21 cellular contexts compared by ENCODE assay signal in the genomic region with DNA sequence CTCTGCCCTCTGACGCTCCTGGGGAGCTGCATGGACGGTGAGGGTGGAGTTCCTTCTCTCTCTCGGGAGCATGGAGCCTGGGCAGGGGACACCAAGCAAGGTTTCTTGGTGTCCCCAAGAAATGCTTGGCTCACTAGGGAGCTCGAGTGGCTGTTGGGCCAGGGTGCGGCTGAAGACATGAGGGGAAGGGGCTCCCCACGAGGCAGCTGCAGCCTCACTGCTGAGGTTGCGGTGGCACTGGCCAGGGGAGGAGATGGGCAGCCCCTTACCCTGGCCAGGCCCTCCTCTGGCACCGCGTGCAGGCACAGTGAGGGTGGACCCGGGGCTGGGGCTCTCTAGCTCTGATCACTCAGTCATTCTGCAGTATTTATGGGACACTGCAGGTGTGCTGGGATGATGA. TPM values are rescaled to one million over a fixed set of nuclear protein-coding genes. Genes with fewer than 3 reads are reported as not detected.
DNase-seq lines count a peak whose midpoint lies in the region; ATAC-seq and TF ChIP-seq lines count a peak whose summit lies in the region.
"Had no signal": no experiment of that assay in that cellular context is flagged by ENCODE, and none has a peak within 500 bp of the region (broad histone marks: within the 10 kb centered on the region; RNA-seq: fewer than 3 reads in every experiment).

No MANE protein-coding gene starts in this region.

- DNase-seq in activated CD8-positive, alpha-beta memory T cell treated with anti-CD3 and anti-CD28 coated beads, Interleukin-2, amount 50 U/mL, for 4 hours = peak; percentile 12
- DNase-seq in activated CD8-positive, alpha-beta memory T cell treated with anti-CD3 and anti-CD28 coated beads, Interleukin-2, amount 50 U/mL, for 48 hours = no peak
- DNase-seq in colonic mucosa = peak; percentile 13
- DNase-seq in mesenteric fat pad (ENCODE audit: low spot score) = peak; percentile 78
- DNase-seq in stomach = peak; percentile 9
- DNase-seq in stimulated activated CD4-positive, alpha-beta T cell treated with anti-CD3 and anti-CD28 coated beads, Interleukin-1b, Interleukin-23, amount 100 ng/mL, for 48 hours = no peak
- DNase-seq in ascending aorta (ENCODE audit: low spot score in 2 of 2) = no peak
- DNase-seq: activated CD4-positive, alpha-beta T cell treated with anti-CD3 and anti-CD28 coated beads, Interleukin-2, amount 10 ng/mL, durations not matched to agents 7 days and 5 days; foreskin fibroblast; NCI-H1092 treated with DMSO at 0.1 percent for 48 hours; NCI-H2081 treated with DMSO at 0.1 percent for 48 hours; NK-92 treated with Interleukin-12 subunit alpha and Interleukin-12 subunit beta, amount 100 ng/mL, for 24 hours; occipital lobe; RPMI8226; stimulated activated naive CD8-positive, alpha-beta T cell treated with anti-CD3 and anti-CD28 coated beads, Interleukin-15, amount 100 ng/mL, for 72 hours had no signal

- H3K36me3 ChIP-seq in colonic mucosa = no peaks in the 10 kb centered on the region
- H3K36me3 ChIP-seq in stomach = no peaks in the 10 kb centered on the region
- H3K36me3 ChIP-seq in ascending aorta = peaks cover 6 to 8% of the 10 kb centered on the region in 2 donors
- H3K36me3 ChIP-seq: BLaER1 treated with 17β-estradiol and CSF1 and Interleukin-3, amounts not matched to agents 10 nM and 100 nM; breast epithelium; vagina had no signal

- H3K27ac ChIP-seq in colonic mucosa (no peak overlapping the region), stomach (no peak overlapping the region), ascending aorta (no peak overlapping the region)
- H3K27ac ChIP-seq: A549; BLaER1 treated with 17β-estradiol and CSF1 and Interleukin-3, amounts not matched to agents 10 nM and 100 nM; breast epithelium; KMS-11; vagina had no signal

- no peak for TF ChIP-seq EP300 in stomach (IDR thresholded peaks at IDR 0.05)

- H3K27me3 ChIP-seq in colonic mucosa (no peaks in the 10 kb centered on the region), stomach (no peaks in the 10 kb centered on the region), ascending aorta (no peaks in the 10 kb centered on the region)
- H3K27me3 ChIP-seq: BLaER1 treated with 17β-estradiol and CSF1 and Interleukin-3, amounts not matched to agents 10 nM and 100 nM; breast epithelium; vagina had no signal

- intact Hi-C loops in colonic mucosa (cut with DNase I) (no loop called here), stomach (cut with DNase I; ENCODE audit: low total_unique reads) (loop anchor here (10.0 kb wide), 1 partner anchor 267 kb away; a partner anchor contains a TSS), ascending aorta (cut with DNase I) (no loop called here)

- ATAC-seq in GM19023 (IDR thresholded peaks at IDR 0.05; ENCODE audit: unreplicated experiment) = no peak
- ATAC-seq: A549; stimulated activated naive CD8-positive, alpha-beta T cell treated with anti-CD3 and anti-CD28 coated beads, Interleukin-15, amount 100 ng/mL, for 72 hours had no signal

- TF ChIP-seq POLR2A in stomach (IDR thresholded peaks at IDR 0.05) = no peak

- no peaks in the 10 kb centered on the region for H3K4me1 ChIP-seq in colonic mucosa
- H3K4me1 ChIP-seq in stomach = peaks cover 6 to 20% (median 16%) of the 10 kb centered on the region in 4 donors
- H3K4me1 ChIP-seq in ascending aorta = no peaks in the 10 kb centered on the region
- H3K4me1 ChIP-seq: A549, vagina had no signal

- WGBS in stomach, 5 donors = 83 to 95% (median 91%) methylated on average over 9 to 10 of the region's 10 CpGs

- H3K4me3 ChIP-seq in colonic mucosa (no peak overlapping the region), stomach (no peak overlapping the region), ascending aorta (no peak overlapping the region)
- H3K4me3 ChIP-seq: A549; BLaER1 treated with 17β-estradiol and CSF1 and Interleukin-3, amounts not matched to agents 10 nM and 100 nM; breast epithelium; vagina had no signal

- TF ChIP-seq CTCF in colonic mucosa (IDR thresholded peaks at IDR 0.05) (no peak), stomach (IDR thresholded peaks at IDR 0.05) (no peak), ascending aorta (IDR thresholded peaks at IDR 0.05) (no peak)

- H3K9me3 ChIP-seq in colonic mucosa = no peaks in the 10 kb centered on the region
- no peaks in the 10 kb centered on the region for H3K9me3 ChIP-seq in stomach
- no peaks in the 10 kb centered on the region for H3K9me3 ChIP-seq in ascending aorta
- H3K9me3 ChIP-seq: A549; BLaER1 treated with 17β-estradiol and CSF1 and Interleukin-3, amounts not matched to agents 10 nM and 100 nM; breast epithelium; vagina had no signal

- no peak overlapping the region for H3K9ac ChIP-seq in colonic mucosa (ENCODE audit: low read depth in 2 of 2, low read length in 2 of 2)
- H3K9ac ChIP-seq: BLaER1 treated with 17β-estradiol and CSF1 and Interleukin-3, amounts not matched to agents 10 nM and 100 nM; KMS-11 had no signal

RNA-seq across cellular contexts. Expression of a gene that starts 43.5 kb away (rescaled TPM):
- total RNA-seq in colonic mucosa = 10 to 100 TPM; 27.6 to 33.1 TPM
- total RNA-seq in mesenteric fat pad = 35.7 TPM
- total RNA-seq in stomach = 10 to 100 TPM; 27.7 to 81.7 (median 43.6) TPM
- polyA plus RNA-seq in stomach = 10 to 100 TPM; 15.4 to 23.5 (median 18.0) TPM
- total RNA-seq in ascending aorta = 111 TPM

RNA-seq across cellular contexts. Expression of a gene that starts 52.9 kb away (rescaled TPM):
- total RNA-seq in colonic mucosa (10 to 100 TPM; 15.3 to 25.6 TPM), mesenteric fat pad (105 TPM), stomach (10 to 100 TPM in 1 of 5 donors, 1 to 10 TPM in 4; 2.6 to 17.4 (median 5.9) TPM), ascending aorta (36.1 TPM)
- 1 to 10 TPM; 1.4 to 9.8 (median 4.4) TPM for polyA plus RNA-seq in stomach
- total RNA-seq: activated CD4-positive, alpha-beta T cell treated with anti-CD3 and anti-CD28 coated beads, Interleukin-2, amount 10 ng/mL, durations not matched to agents 7 days and 5 days had no signal

Comparison
In these comparisons a context has a peak if more than half of its experiments do, and no peak if none do; other contexts are left out.
1. DNase-seq: peak in activated CD8-positive, alpha-beta memory T cell treated with anti-CD3 and anti-CD28 coated beads, Interleukin-2, amount 50 U/mL, for 4 hours (single experiment), colonic mucosa (single experiment), mesenteric fat pad (single experiment) and stomach (single experiment); none in activated CD8-positive, alpha-beta memory T cell treated with anti-CD3 and anti-CD28 coated beads, Interleukin-2, amount 50 U/mL, for 48 hours (single experiment), stimulated activated CD4-positive, alpha-beta T cell treated with anti-CD3 and anti-CD28 coated beads, Interleukin-1b, Interleukin-23, amount 100 ng/mL, for 48 hours (single experiment) and ascending aorta (0 of 2).